21 cellular contexts compared by ENCODE assay signal in the genomic region with DNA sequence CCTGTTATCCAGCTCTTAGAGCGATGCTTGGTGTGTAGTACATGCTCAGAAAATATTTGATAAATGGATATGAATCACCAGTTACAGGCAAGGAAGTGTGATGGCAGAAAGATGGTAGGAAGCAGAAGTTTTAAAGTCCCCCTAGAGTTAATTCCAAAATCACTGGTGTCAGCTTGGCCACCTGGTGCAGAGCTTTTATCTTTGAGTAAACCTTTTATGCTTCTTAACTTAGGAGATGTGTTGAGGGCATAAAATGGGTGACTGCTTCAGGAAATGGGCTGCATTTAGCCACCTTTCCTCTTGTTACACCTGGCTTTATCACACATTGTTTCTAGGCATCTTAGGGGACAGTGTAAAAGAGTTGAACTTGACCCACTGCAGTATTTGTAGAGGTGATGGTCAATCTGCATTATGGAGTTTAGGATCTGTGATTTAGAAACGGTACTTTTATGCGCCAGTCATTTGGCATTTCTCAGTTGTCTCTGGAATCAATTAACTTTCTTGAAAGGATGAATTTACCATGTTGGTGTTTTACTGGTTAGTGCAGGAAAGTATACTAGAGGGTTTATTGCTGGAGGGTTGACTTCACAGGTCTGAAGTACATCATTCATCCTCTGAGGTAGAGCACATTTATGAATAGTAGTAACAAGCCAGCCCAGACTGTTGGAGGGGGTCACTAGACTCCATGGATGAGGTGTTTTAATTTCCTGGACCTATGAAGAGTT. TPM values are rescaled to one million over a fixed set of nuclear protein-coding genes. Genes with fewer than 3 reads are reported as not detected.
A peak's percentile ranks its signal among the peaks of the same experiment; 100 is the strongest.
DNase-seq lines count a peak whose midpoint lies in the region; ATAC-seq and TF ChIP-seq lines count a peak whose summit lies in the region.
"Had no signal": no experiment of that assay in that cellular context is flagged by ENCODE, and none has a peak within 500 bp of the region (broad histone marks: within the 10 kb centered on the region; RNA-seq: fewer than 3 reads in every experiment).

No MANE protein-coding gene starts in this region.

- intact Hi-C loops in activated CD4-positive, alpha-beta T cell treated with anti-CD3 and anti-CD28 coated beads, Interleukin-2, amount 10 ng/mL, durations not matched to agents 24 days and 14 days (cut with micrococcal nuclease) = no loop called here
- intact Hi-C loops in activated T-helper 1 cell treated with anti-CD3 and anti-CD28 coated beads, Interleukin-12 subunit alpha, Interleukin-12 subunit beta, Interleukin-2, Interleukin-4 antibody, amounts not matched to agents 30 ng/mL and 10 ng/mL and 1 ng/mL, durations not matched to agents 14 hours and 24 hours and 36 hours (cut with micrococcal nuclease) = no loop called here
- intact Hi-C loops in naive thymus-derived CD4-positive, alpha-beta T cell (cut with micrococcal nuclease) = no loop called here

- CTCF ChIA-PET in naive thymus-derived CD4-positive, alpha-beta T cell (lab: Charles Lee) = no interaction called here

- peaks cover 78% of the 10 kb centered on the region for H3K4me1 Mint-ChIP-seq in activated CD4-positive, alpha-beta T cell treated with anti-CD3 and anti-CD28 coated beads, Interleukin-2, amount 10 ng/mL, durations not matched to agents 24 days and 14 days
- H3K4me1 Mint-ChIP-seq in HFFc6 (ENCODE audit: low read depth) = peaks cover 78% of the 10 kb centered on the region
- peaks cover 88% of the 10 kb centered on the region for H3K4me1 Mint-ChIP-seq in activated T-helper 1 cell treated with anti-CD3 and anti-CD28 coated beads, Interleukin-12 subunit alpha, Interleukin-12 subunit beta, Interleukin-2, Interleukin-4 antibody, amounts not matched to agents 30 ng/mL and 10 ng/mL and 1 ng/mL, durations not matched to agents 14 hours and 24 hours and 36 hours (ENCODE audit: low read depth)
- H3K4me1 Mint-ChIP-seq in naive thymus-derived CD4-positive, alpha-beta T cell = peaks cover 66 to 92% (median 90%) of the 10 kb centered on the region in 7 donors

- no peaks in the 10 kb centered on the region for H3K9me3 ChIP-seq in naive thymus-derived CD4-positive, alpha-beta T cell (ENCODE audit: control insufficient read depth in 2 of 3, low read length in 3 of 3)
- H3K9me3 ChIP-seq: ascending aorta had no signal

- H3K36me3 ChIP-seq in naive thymus-derived CD4-positive, alpha-beta T cell (ENCODE audit: control insufficient read depth in 2 of 3, insufficient read depth in 3 of 3, low read length in 3 of 3) = no peaks in the 10 kb centered on the region
- H3K36me3 ChIP-seq: ascending aorta had no signal

- H3K4me3 Mint-ChIP-seq in activated CD4-positive, alpha-beta T cell treated with anti-CD3 and anti-CD28 coated beads, Interleukin-2, amount 10 ng/mL, durations not matched to agents 24 days and 14 days = peak overlapping the region; percentile 32
- H3K4me3 Mint-ChIP-seq in HFFc6 = no peak overlapping the region
- no peak overlapping the region for H3K4me3 Mint-ChIP-seq in activated T-helper 1 cell treated with anti-CD3 and anti-CD28 coated beads, Interleukin-12 subunit alpha, Interleukin-12 subunit beta, Interleukin-2, Interleukin-4 antibody, amounts not matched to agents 30 ng/mL and 10 ng/mL and 1 ng/mL, durations not matched to agents 14 hours and 24 hours and 36 hours
- peak overlapping the region in 6 of 10 donors; percentile 12 to 48 (median 29) for H3K4me3 Mint-ChIP-seq in naive thymus-derived CD4-positive, alpha-beta T cell

- H3K27ac Mint-ChIP-seq in activated CD4-positive, alpha-beta T cell treated with anti-CD3 and anti-CD28 coated beads, Interleukin-2, amount 10 ng/mL, durations not matched to agents 24 days and 14 days = peak overlapping the region; percentile 54
- H3K27ac Mint-ChIP-seq in HFFc6 = peak overlapping the region; percentile 46
- peak overlapping the region; percentile 43 for H3K27ac Mint-ChIP-seq in activated T-helper 1 cell treated with anti-CD3 and anti-CD28 coated beads, Interleukin-12 subunit alpha, Interleukin-12 subunit beta, Interleukin-2, Interleukin-4 antibody, amounts not matched to agents 30 ng/mL and 10 ng/mL and 1 ng/mL, durations not matched to agents 14 hours and 24 hours and 36 hours
- H3K27ac Mint-ChIP-seq in naive thymus-derived CD4-positive, alpha-beta T cell = peak overlapping the region in 1 of 9 donors; percentile 47

- no peak overlapping the region for H3K4me3 ChIP-seq in naive thymus-derived CD4-positive, alpha-beta T cell (ENCODE audit: low read length)
- H3K4me3 ChIP-seq: ascending aorta, K562, PC-9 had no signal

- ATAC-seq in naive thymus-derived CD4-positive, alpha-beta T cell = no peak
- ATAC-seq in HG02678 (IDR thresholded peaks at IDR 0.05; ENCODE audit: unreplicated experiment) = no peak
- ATAC-seq: K562 had no signal

- H3K27ac ChIP-seq in naive thymus-derived CD4-positive, alpha-beta T cell (ENCODE audit: low read depth, low read length) = no peak overlapping the region
- H3K27ac ChIP-seq: ascending aorta, parathyroid adenoma, PC-9, WERI-Rb-1 had no signal

- no peak for DNase-seq in activated CD4-positive, alpha-beta T cell treated with anti-CD3 and anti-CD28 coated beads, Interleukin-2, amount 10 ng/mL, durations not matched to agents 24 days and 14 days
- no peak for DNase-seq in activated CD4-positive, alpha-beta T cell treated with anti-CD3 and anti-CD28 coated beads, Interleukin-2, amount 50 U/mL, for 4 hours
- DNase-seq in HFFc6 = no peak
- no peak for DNase-seq in activated T-helper 1 cell treated with anti-CD3 and anti-CD28 coated beads, Interleukin-12 subunit alpha, Interleukin-12 subunit beta, Interleukin-2, Interleukin-4 antibody, amounts not matched to agents 30 ng/mL and 10 ng/mL and 1 ng/mL, durations not matched to agents 14 hours and 24 hours and 36 hours (ENCODE audit: low spot score)
- DNase-seq in naive thymus-derived CD4-positive, alpha-beta T cell = no peak
- DNase-seq in inferior parietal cortex (ENCODE audit: extremely low spot score) = no peak
- no peak for DNase-seq in stimulated activated CD4-positive, alpha-beta T cell treated with anti-CD3 and anti-CD28 coated beads, Interleukin-4, amount 100 ng/mL, for 4 hours
- DNase-seq: COR-L47, cortex of kidney, GF-D8, HCEC 1CT, head of caudate nucleus, kidney, NCI-H1436, NCI-H345, PC-9, WERI-Rb-1 had no signal

- POLR2A ChIA-PET in naive thymus-derived CD4-positive, alpha-beta T cell (lab: Charles Lee) = no interaction called here

- no peaks in the 10 kb centered on the region for H3K27me3 Mint-ChIP-seq in activated CD4-positive, alpha-beta T cell treated with anti-CD3 and anti-CD28 coated beads, Interleukin-2, amount 10 ng/mL, durations not matched to agents 24 days and 14 days
- H3K27me3 Mint-ChIP-seq in HFFc6 (ENCODE audit: insufficient read depth) = no peaks in the 10 kb centered on the region
- no peaks in the 10 kb centered on the region for H3K27me3 Mint-ChIP-seq in activated T-helper 1 cell treated with anti-CD3 and anti-CD28 coated beads, Interleukin-12 subunit alpha, Interleukin-12 subunit beta, Interleukin-2, Interleukin-4 antibody, amounts not matched to agents 30 ng/mL and 10 ng/mL and 1 ng/mL, durations not matched to agents 14 hours and 24 hours and 36 hours (ENCODE audit: insufficient read depth)
- no peaks in the 10 kb centered on the region for H3K27me3 Mint-ChIP-seq in naive thymus-derived CD4-positive, alpha-beta T cell

- peaks cover 38% of the 10 kb centered on the region for H3K36me3 Mint-ChIP-seq in activated CD4-positive, alpha-beta T cell treated with anti-CD3 and anti-CD28 coated beads, Interleukin-2, amount 10 ng/mL, durations not matched to agents 24 days and 14 days (ENCODE audit: low read depth)
- H3K36me3 Mint-ChIP-seq in HFFc6 (ENCODE audit: low read depth) = peaks cover 19% of the 10 kb centered on the region
- H3K36me3 Mint-ChIP-seq in activated T-helper 1 cell treated with anti-CD3 and anti-CD28 coated beads, Interleukin-12 subunit alpha, Interleukin-12 subunit beta, Interleukin-2, Interleukin-4 antibody, amounts not matched to agents 30 ng/mL and 10 ng/mL and 1 ng/mL, durations not matched to agents 14 hours and 24 hours and 36 hours (ENCODE audit: low read depth) = peaks cover 39% of the 10 kb centered on the region
- H3K36me3 Mint-ChIP-seq in naive thymus-derived CD4-positive, alpha-beta T cell = peaks cover 0 to 26% (median 14%) of the 10 kb centered on the region in 5 donors

- no peaks in the 10 kb centered on the region for H3K27me3 ChIP-seq in naive thymus-derived CD4-positive, alpha-beta T cell (ENCODE audit: control insufficient read depth in 2 of 2, insufficient read depth in 2 of 2, low read length in 2 of 2)
- H3K27me3 ChIP-seq: ascending aorta had no signal

- TF ChIP-seq CTCF in HFFc6 (IDR thresholded peaks at IDR 0.05) = no peak

- peaks cover 34 to 40% of the 10 kb centered on the region in 2 donors for H3K4me1 ChIP-seq in naive thymus-derived CD4-positive, alpha-beta T cell (ENCODE audit: control insufficient read depth in 2 of 2, insufficient read depth in 2 of 2, low read length in 2 of 2)

- H3K9me3 Mint-ChIP-seq in activated CD4-positive, alpha-beta T cell treated with anti-CD3 and anti-CD28 coated beads, Interleukin-2, amount 10 ng/mL, durations not matched to agents 24 days and 14 days = peaks cover 3% of the 10 kb centered on the region
- no peaks in the 10 kb centered on the region for H3K9me3 Mint-ChIP-seq in HFFc6
- H3K9me3 Mint-ChIP-seq in activated T-helper 1 cell treated with anti-CD3 and anti-CD28 coated beads, Interleukin-12 subunit alpha, Interleukin-12 subunit beta, Interleukin-2, Interleukin-4 antibody, amounts not matched to agents 30 ng/mL and 10 ng/mL and 1 ng/mL, durations not matched to agents 14 hours and 24 hours and 36 hours = no peaks in the 10 kb centered on the region
- no peaks in the 10 kb centered on the region for H3K9me3 Mint-ChIP-seq in naive thymus-derived CD4-positive, alpha-beta T cell

RNA-seq across cellular contexts. Expression of gene FAM120AOS, which starts 7.5 kb away (rescaled TPM):
- 31.6 and 33.9 TPM in 2 replicates for total RNA-seq in activated CD4-positive, alpha-beta T cell treated with anti-CD3 and anti-CD28 coated beads, Interleukin-2, amount 10 ng/mL, durations not matched to agents 24 days and 14 days
- total RNA-seq in HFFc6 (2021; fragmentation: NEBNext Ultra II Directional; extraction: Animal tissue kit (Norgen Biotek cat#: 25700)) = 10 to 100 TPM; 35.3 to 38.9 (median 36.6) TPM
- 31.2 and 38.8 TPM in 2 replicates for total RNA-seq in activated T-helper 1 cell treated with anti-CD3 and anti-CD28 coated beads, Interleukin-12 subunit alpha, Interleukin-12 subunit beta, Interleukin-2, Interleukin-4 antibody, amounts not matched to agents 30 ng/mL and 10 ng/mL and 1 ng/mL, durations not matched to agents 14 hours and 24 hours and 36 hours
- 10 to 100 TPM; 36.7 to 49.5 (median 42.3) TPM for total RNA-seq in naive thymus-derived CD4-positive, alpha-beta T cell
- polyA plus RNA-seq in naive thymus-derived CD4-positive, alpha-beta T cell = 10 to 100 TPM; 54.8 to 62.1 TPM

RNA-seq across cellular contexts. Expression of gene FAM120A, which starts 9.4 kb away (rescaled TPM):
- total RNA-seq in activated CD4-positive, alpha-beta T cell treated with anti-CD3 and anti-CD28 coated beads, Interleukin-2, amount 10 ng/mL, durations not matched to agents 24 days and 14 days = 145 and 147 TPM in 2 replicates
- 100 to 1,000 TPM; 139 to 161 (median 155) TPM for total RNA-seq in HFFc6 (2021; fragmentation: NEBNext Ultra II Directional; extraction: Animal tissue kit (Norgen Biotek cat#: 25700))
- total RNA-seq in activated T-helper 1 cell treated with anti-CD3 and anti-CD28 coated beads, Interleukin-12 subunit alpha, Interleukin-12 subunit beta, Interleukin-2, Interleukin-4 antibody, amounts not matched to agents 30 ng/mL and 10 ng/mL and 1 ng/mL, durations not matched to agents 14 hours and 24 hours and 36 hours = 145 and 147 TPM in 2 replicates
- 100 to 1,000 TPM in 1 of 5 experiments, 10 to 100 TPM in 4; 62.8 to 136 (median 81.2) TPM for total RNA-seq in naive thymus-derived CD4-positive, alpha-beta T cell
- 1 to 10 TPM; 9.0 to 9.5 TPM for polyA plus RNA-seq in naive thymus-derived CD4-positive, alpha-beta T cell

Comparison
In these comparisons a context has a peak if more than half of its experiments do, and no peak if none do; other contexts are left out.
1. H3K4me3 Mint-ChIP-seq: peak in activated CD4-positive, alpha-beta T cell treated with anti-CD3 and anti-CD28 coated beads, Interleukin-2, amount 10 ng/mL, durations not matched to agents 24 days and 14 days (single experiment) and naive thymus-derived CD4-positive, alpha-beta T cell (6 of 10); none in HFFc6 (single experiment) and activated T-helper 1 cell treated with anti-CD3 and anti-CD28 coated beads, Interleukin-12 subunit alpha, Interleukin-12 subunit beta, Interleukin-2, Interleukin-4 antibody, amounts not matched to agents 30 ng/mL and 10 ng/mL and 1 ng/mL, durations not matched to agents 14 hours and 24 hours and 36 hours (single experiment).